Comparison of ENCODE assay signal across 10 cellular contexts in the genomic region with DNA sequence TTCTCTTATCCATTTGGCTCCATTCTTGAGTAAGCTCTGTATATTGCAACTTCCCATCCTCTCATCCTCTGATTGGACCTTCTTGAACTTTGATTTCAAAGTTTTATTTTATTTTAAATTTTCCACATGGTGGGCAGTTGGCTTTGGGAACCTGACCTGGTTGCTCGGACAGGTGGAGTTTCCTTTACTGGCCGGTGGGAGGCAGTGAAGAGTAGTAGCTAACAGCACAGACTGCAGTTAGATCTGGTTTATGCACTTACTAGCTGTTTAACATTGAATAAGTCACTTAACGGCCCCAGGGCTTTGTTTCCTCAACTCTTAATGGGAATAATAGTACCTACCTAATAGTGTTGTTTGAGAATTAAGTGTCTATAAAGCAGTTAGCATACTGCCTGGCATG.
DNase-seq lines count a peak whose midpoint lies in the region; ATAC-seq and TF ChIP-seq lines count a peak whose summit lies in the region.
"Had no signal": no experiment of that assay in that cellular context is flagged by ENCODE, and none has a peak within 500 bp of the region (broad histone marks: within the 10 kb centered on the region; RNA-seq: fewer than 3 reads in every experiment).

No MANE protein-coding gene starts in this region.

- intact Hi-C loops in gastrocnemius medialis (cut with DNase I; ENCODE audit: low total_unique reads) (no loop called here), left ventricle myocardium superior (cut with micrococcal nuclease) (no loop called here)

- H3K4me3 ChIP-seq in astrocyte of the spinal cord (ENCODE audit: low read depth, low read length) (no peak overlapping the region), gastrocnemius medialis (no peak overlapping the region)

- no peaks in the 10 kb centered on the region for H3K27me3 ChIP-seq in gastrocnemius medialis

- H3K36me3 ChIP-seq in gastrocnemius medialis = no peaks in the 10 kb centered on the region

- in situ Hi-C loops in astrocyte of the spinal cord (cut with HindIII; ENCODE audit: low sequenced_read_pairs) = no loop called here
- in situ Hi-C loops in gastrocnemius medialis (cut with MboI; ENCODE audit: low sequenced_read_pairs in 4 of 4) = no loop called here

- ATAC-seq in gastrocnemius medialis (no peak), left ventricle myocardium superior (no peak)

- H3K27ac ChIP-seq in gastrocnemius medialis = no peak overlapping the region

- peak; percentile 25 for TF ChIP-seq CTCF in astrocyte of the spinal cord (IDR thresholded peaks at IDR 0.05; ENCODE audit: low read depth, low read length)
- no peak for TF ChIP-seq CTCF in gastrocnemius medialis (IDR thresholded peaks at IDR 0.05 in 4 of 5, conservative IDR thresholded peaks at IDR 0.05 in 1 of 5)

- peak; percentile 2 for DNase-seq in EL
- DNase-seq in HuH-7 (ENCODE audit: low spot score) = peak; percentile 21
- DNase-seq in astrocyte of the spinal cord (ENCODE audit: low read depth, low spot score) = no peak
- peak; percentile 28 to 47 for DNase-seq in lung microvascular endothelial cell (ENCODE audit: low read depth in 2 of 2)
- DNase-seq in NCI-H1436 (lab: John Stamatoyannopoulos, UW) = no peak
- no peak for DNase-seq in gastrocnemius medialis
- DNase-seq in left ventricle myocardium superior = no peak
- no peak for DNase-seq in NCI-H1417 (lab: John Stamatoyannopoulos, UW)
- DNase-seq: cerebellar nuclear complex, NCI-H2171 treated with DMSO at 0.1 percent for 48 hours had no signal

- TF ChIP-seq POLR2A in gastrocnemius medialis (IDR thresholded peaks at IDR 0.05) = no peak

- no peaks in the 10 kb centered on the region for H3K9me3 ChIP-seq in gastrocnemius medialis

- no peaks in the 10 kb centered on the region for H3K4me1 ChIP-seq in gastrocnemius medialis

Comparison
In these comparisons a context has a peak if more than half of its experiments do, and no peak if none do; other contexts are left out.
1. DNase-seq: peak in EL (single experiment), HuH-7 (single experiment) and lung microvascular endothelial cell (2 of 2); none in astrocyte of the spinal cord (single experiment), NCI-H1436 (single experiment), gastrocnemius medialis (0 of 2), left ventricle myocardium superior (single experiment) and NCI-H1417 (0 of 3).